ENCODE assay signal across 2 cellular contexts in the genomic region with DNA sequence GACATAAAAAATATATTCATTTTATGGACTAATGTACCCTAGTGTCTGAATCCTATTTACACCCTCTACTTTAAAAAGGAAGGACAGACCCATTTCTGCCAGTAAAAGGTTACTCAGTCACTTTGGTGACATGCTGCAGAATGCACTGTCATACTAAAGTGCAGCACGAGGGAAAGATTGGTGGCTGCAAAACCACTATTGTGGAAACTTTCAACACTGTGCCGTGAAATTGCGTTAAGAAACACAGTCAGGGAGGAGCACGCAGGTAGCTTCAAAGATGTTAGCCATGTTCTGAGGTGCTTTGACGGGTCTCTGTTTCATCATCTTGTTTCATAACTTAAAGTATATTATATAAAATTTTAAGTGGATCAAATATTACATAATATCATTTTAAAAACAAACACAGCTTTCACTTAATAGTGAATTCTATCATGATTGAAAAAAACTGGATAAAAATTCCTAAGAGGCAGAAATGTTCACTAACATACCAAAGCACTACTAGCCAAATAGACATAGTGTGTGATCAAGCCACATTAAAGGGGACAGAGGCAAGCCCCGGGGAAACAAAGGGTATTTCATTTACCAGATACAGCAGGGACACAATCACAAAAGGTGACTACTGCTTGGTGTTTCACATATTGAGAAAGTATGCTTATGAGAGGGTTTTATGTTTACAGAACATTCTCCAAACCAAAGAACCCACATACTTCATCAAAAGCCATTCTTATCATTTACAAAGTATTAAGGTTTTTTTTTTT.
TF ChIP-seq lines count a peak whose summit lies in the region.

No MANE protein-coding gene starts in this region.

TF ChIP-seq in IMR-90, 13 proteins besides CTCF, POLR2A, EP300 and RAD21:
- TF ChIP-seq RCOR1 (IDR thresholded peaks at IDR 0.05; ENCODE audit: insufficient replicate concordance, low read length) (no peak), MAZ (IDR thresholded peaks at IDR 0.05; ENCODE audit: borderline replicate concordance, low read depth, low read length) (no peak), FOS (IDR thresholded peaks at IDR 0.05; ENCODE audit: low read depth, low read length) (no peak)

TF ChIP-seq in H1, 55 proteins besides CTCF, POLR2A, EP300 and RAD21:
- TF ChIP-seq SIX5 (IDR thresholded peaks at IDR 0.05; ENCODE audit: low read depth, low read length), result no peak
- no peak for TF ChIP-seq SP1 (IDR thresholded peaks at IDR 0.05; ENCODE audit: low read depth, low read length)
- TF ChIP-seq TCF12 (IDR thresholded peaks at IDR 0.05; ENCODE audit: low read depth, low read length), result no peak
- TF ChIP-seq CHD2 (IDR thresholded peaks at IDR 0.05; ENCODE audit: low read length), result no peak
- no peak for TF ChIP-seq NANOG (IDR thresholded peaks at IDR 0.05; ENCODE audit: insufficient read depth, low read depth, low read length, poor library complexity, severe bottlenecking)
- no peak for TF ChIP-seq CBX8 (IDR thresholded peaks at IDR 0.05; ENCODE audit: borderline replicate concordance, low read depth, low read length)
